26 cellular contexts compared by ENCODE assay signal in genomic region chr2:118686364-118686763, GRCh38.
DNase-seq lines count a peak whose midpoint lies in the region; ATAC-seq and TF ChIP-seq lines count a peak whose summit lies in the region.
"Had no signal": no experiment of that assay in that cellular context is flagged by ENCODE, and none has a peak within 500 bp of the region (broad histone marks: within the 10 kb centered on the region; RNA-seq: fewer than 3 reads in every experiment).

No MANE protein-coding gene starts in this region.

- TF ChIP-seq CTCF in AG09319 (IDR thresholded peaks at IDR 0.05; ENCODE audit: low read depth, low read length): no peak
- TF ChIP-seq CTCF in RWPE1 (conservative IDR thresholded peaks at IDR 0.05; ENCODE audit: low read depth): no peak

- intact Hi-C loops in sciatic nerve (cut with DNase I): no loop called here

- DNase-seq in AG09319 (ENCODE audit: extremely low read depth, low read depth): peak; percentile 30
- peak; percentile 50 for DNase-seq in RWPE1 (ENCODE audit: low spot score)
- peak; percentile 29 for DNase-seq in fibroblast of gingiva (ENCODE audit: low read depth)
- DNase-seq in sciatic nerve (ENCODE audit: low spot score): no peak
- DNase-seq in RPMI8226: no peak
- DNase-seq in activated CD4-positive, alpha-beta T cell treated with anti-CD3 and anti-CD28 coated beads, Interleukin-2, amount 50 U/mL, for 1 hour: no peak
- no peak for DNase-seq in putamen (ENCODE audit: low spot score)
- DNase-seq: activated CD8-positive, alpha-beta T cell treated with anti-CD3 and anti-CD28 coated beads, Interleukin-2, amount 10 ng/mL, durations not matched to agents 7 days and 5 days; activated effector memory CD4-positive, alpha-beta T cell treated with anti-CD3 and anti-CD28 coated beads, Interleukin-2, amount 50 U/mL, for 16 hours; activated naive CD8-positive, alpha-beta T cell treated with anti-CD3 and anti-CD28 coated beads, Interleukin-2, amount 10 ng/mL, durations not matched to agents 7 days and 5 days; cerebellar nuclear complex; dorsolateral prefrontal cortex; GDM1; H9; KG1; left cardiac atrium; NCI-H1436; NCI-H748 treated with DMSO at 0.1 percent for 48 hours; right cardiac atrium; stimulated activated CD4-positive, alpha-beta T cell treated with anti-CD3 and anti-CD28 coated beads, Interleukin-12 subunit alpha, Interleukin-12 subunit beta, amount 100 ng/mL, for 4 hours; stimulated activated naive B cell treated with anti-CD40 and anti-IgM and Interleukin-4, amounts not matched to agents 10 μg/mL and 1 μg/mL and 100 μg/mL, for 72 hours; uterus had no signal

- ATAC-seq in sciatic nerve: peak; percentile 85
- ATAC-seq in activated CD4-positive, CD25-positive, alpha-beta regulatory T cell treated with anti-CD3 and anti-CD28 coated beads, Interleukin-2, amount 50 U/mL, for 24 hours: no peak
- ATAC-seq: A549; activated CD8-positive, alpha-beta T cell treated with anti-CD3 and anti-CD28 coated beads, Interleukin-2, amount 10 ng/mL, durations not matched to agents 7 days and 5 days; right cardiac atrium; SK-N-SH treated with all-trans-retinoic acid at 6 μM for 48 hours; stimulated activated naive B cell treated with anti-CD40 and anti-IgM and Interleukin-4, amounts not matched to agents 10 μg/mL and 1 μg/mL and 100 μg/mL, for 72 hours had no signal

- POLR2A ChIA-PET in RWPE1 (lab: Yijun Ruan, JAX; ENCODE audit: low non-redundant PET): no interaction called here

- CTCF ChIA-PET in RWPE1 (lab: Yijun Ruan, JAX): interaction anchor here (0.6 kb wide), 1 partner anchor 10 kb away, joined by 3 read pairs; no protein-coding TSS in a partner anchor

- no peak overlapping the region for H3K27ac ChIP-seq in RWPE1
- H3K27ac ChIP-seq: A549, dorsolateral prefrontal cortex, suprapubic skin, uterus had no signal

Comparison
In these comparisons a context has a peak if more than half of its experiments do, and no peak if none do; other contexts are left out.
1. DNase-seq: peak in AG09319 (single experiment), RWPE1 (single experiment) and fibroblast of gingiva (single experiment); none in sciatic nerve (single experiment), RPMI8226 (single experiment), activated CD4-positive, alpha-beta T cell treated with anti-CD3 and anti-CD28 coated beads, Interleukin-2, amount 50 U/mL, for 1 hour (single experiment) and putamen (single experiment).